ENCODE assay signal across 1 cellular context in genomic region chr11:131253142-131253884, GRCh38.
A peak's percentile ranks its signal among the peaks of the same experiment; 100 is the strongest.
TF ChIP-seq lines count a peak whose summit lies in the region.

No MANE protein-coding gene starts in this region.

TF ChIP-seq in H1, 55 proteins besides CTCF, POLR2A, EP300 and RAD21 (continued from another document):
- TF ChIP-seq CHD7 (IDR thresholded peaks at IDR 0.05; ENCODE audit: insufficient replicate concordance, low read length) (peak; percentile 79), POU5F1 (IDR thresholded peaks at IDR 0.05; ENCODE audit: low read depth, low read length) (no peak), SAP30 (IDR thresholded peaks at IDR 0.05; ENCODE audit: insufficient read depth, insufficient replicate concordance, low read length) (no peak), E2F6 (IDR thresholded peaks at IDR 0.05) (0 out of 2 replicates have a peak, but pooled peaks have one; percentile 52), BRCA1 (IDR thresholded peaks at IDR 0.05; ENCODE audit: low read depth, low read length) (no peak), TBP (IDR thresholded peaks at IDR 0.05; ENCODE audit: low read depth, low read length) (peak; percentile 49; the same call in 1 of the 2 replicates), SP1 (IDR thresholded peaks at IDR 0.05; ENCODE audit: low read depth, low read length) (peak; percentile 72), TAF7 (optimal IDR thresholded peaks at IDR 0.05; ENCODE audit: borderline replicate concordance, low read depth, low read length) (peak; percentile 71), EZH2 (IDR thresholded peaks at IDR 0.05; ENCODE audit: low read depth, low read length, severe bottlenecking) (no peak), ATF2 (IDR thresholded peaks at IDR 0.05; ENCODE audit: low read length) (peak; percentile 37; the same call in 1 of the 2 replicates), ASH2L (IDR thresholded peaks at IDR 0.05; ENCODE audit: low read length) (peak; percentile 56), TEAD4 (IDR thresholded peaks at IDR 0.05; ENCODE audit: low read depth, low read length) (no peak), CHD2 (IDR thresholded peaks at IDR 0.05; ENCODE audit: low read length) (no peak; the same call in 1 of the 2 replicates), SP2 (IDR thresholded peaks at IDR 0.05; ENCODE audit: low read length) (no peak)
TF ChIP-seq in H1: peak in this region for 11.
